ENCODE assay signal across 16 cellular contexts in genomic region chr1:188137221-188137620, GRCh38.
DNase-seq lines count a peak whose midpoint lies in the region; ATAC-seq, FAIRE-seq and TF ChIP-seq lines count a peak whose summit lies in the region.
"Had no signal": no experiment of that assay in that cellular context is flagged by ENCODE, and none has a peak within 500 bp of the region (broad histone marks: within the 10 kb centered on the region; RNA-seq: fewer than 3 reads in every experiment).

No MANE protein-coding gene starts in this region.

- H3K4me1 ChIP-seq in HepG2 (ENCODE audit: insufficient read depth, low read length): no peaks in the 10 kb centered on the region
- no peaks in the 10 kb centered on the region for H3K4me1 ChIP-seq in right lobe of liver
- no peaks in the 10 kb centered on the region for H3K4me1 ChIP-seq in K562 (replicated peaks in 1 of 2; ENCODE audit: control insufficient read depth in 2 of 2, insufficient read depth in 2 of 2, low read length in 2 of 2)
- H3K4me1 ChIP-seq: BLaER1 treated with 17β-estradiol and CSF1 and Interleukin-3, amounts not matched to agents 10 nM and 100 nM had no signal

- H2AFZ ChIP-seq in HepG2 (ENCODE audit: low read length) (no peak overlapping the region), K562 (ENCODE audit: low read depth, low read length) (no peak overlapping the region)
- H2AFZ ChIP-seq: GM23338 had no signal

- no peak overlapping the region for H3K27ac ChIP-seq in HepG2 (ENCODE audit: extremely low read length, insufficient read depth, low read length)
- no peak overlapping the region for H3K27ac ChIP-seq in right lobe of liver
- no peak overlapping the region for H3K27ac ChIP-seq in K562 (ENCODE audit: extremely low read depth, low read depth, low read length)
- H3K27ac ChIP-seq: 22Rv1; BLaER1 treated with 17β-estradiol and CSF1 and Interleukin-3, amounts not matched to agents 10 nM and 100 nM had no signal

- H3K4me3 Mint-ChIP-seq in WTC11: no peak overlapping the region
- H3K4me3 Mint-ChIP-seq: B cell; CD8-positive, alpha-beta T cell; GM23338 had no signal

- no peak overlapping the region for H3K4me3 ChIP-seq in HepG2 (replicated peaks in 1 of 3; ENCODE audit: insufficient read depth in 1 of 3, low read depth in 2 of 3, low read length in 3 of 3)
- H3K4me3 ChIP-seq in right lobe of liver: no peak overlapping the region
- H3K4me3 ChIP-seq in K562: no peak overlapping the region
- no peak overlapping the region for H3K4me3 ChIP-seq in lower leg skin (ENCODE audit: low read depth, poor library complexity, severe bottlenecking)
- H3K4me3 ChIP-seq: BLaER1 treated with 17β-estradiol and CSF1 and Interleukin-3, amounts not matched to agents 10 nM and 100 nM; GM23338 had no signal

- intact Hi-C loops in HepG2 (cut with micrococcal nuclease; ENCODE audit: unreplicated experiment): no loop called here
- intact Hi-C loops in right lobe of liver (cut with DNase I): no loop called here
- intact Hi-C loops in K562 (cut with micrococcal nuclease): no loop called here
- intact Hi-C loops in lower leg skin (cut with DNase I; ENCODE audit: low total_unique reads): no loop called here

- FAIRE-seq in HepG2 (lab: Jason Lieb, UNC) (no peak), K562 (lab: Jason Lieb, UNC) (no peak), frontal cortex (lab: Jason Lieb, UNC) (peak; percentile 54)
- FAIRE-seq: G401.6, GM12891, H54 had no signal

- POLR2A ChIA-PET in HepG2 (lab: Yijun Ruan, JAX): no interaction called here
- POLR2A ChIA-PET in K562 (lab: Yijun Ruan, JAX): no interaction called here
- POLR2A ChIA-PET in WTC11 (lab: Charles Lee): no interaction called here

- H3K36me3 ChIP-seq in HepG2 (replicated peaks in 1 of 2; ENCODE audit: control insufficient read depth in 1 of 2, insufficient read depth in 2 of 2, low read length in 2 of 2) (no peaks in the 10 kb centered on the region), right lobe of liver (no peaks in the 10 kb centered on the region), K562 (ENCODE audit: control insufficient read depth, insufficient read depth, low read length) (no peaks in the 10 kb centered on the region)
- H3K36me3 ChIP-seq: BLaER1 treated with 17β-estradiol and CSF1 and Interleukin-3, amounts not matched to agents 10 nM and 100 nM had no signal

- no peaks in the 10 kb centered on the region for H3K79me2 ChIP-seq in HepG2 (ENCODE audit: insufficient read depth, low read length)
- no peaks in the 10 kb centered on the region for H3K79me2 ChIP-seq in K562 (ENCODE audit: control insufficient read depth, insufficient read depth, low read length)

- H3K27me3 Mint-ChIP-seq in WTC11 (ENCODE audit: low read depth): no peaks in the 10 kb centered on the region
- H3K27me3 Mint-ChIP-seq: B cell had no signal

- BruUV-seq in HepG2 (replicated peaks; lab: Mats Ljungman, UMichigan): no TSS peak
- BruUV-seq in K562 (replicated peaks; lab: Mats Ljungman, UMichigan): no TSS peak

- H3K9me3 ChIP-seq in HepG2 (ENCODE audit: low read length) (no peaks in the 10 kb centered on the region), right lobe of liver (no peaks in the 10 kb centered on the region), K562 (replicated peaks; ENCODE audit: control insufficient read depth, insufficient read depth, low read depth, low read length) (no peaks in the 10 kb centered on the region; the same call in 1 of the 2 replicates)

- H4K20me1 ChIP-seq in HepG2 (ENCODE audit: insufficient read depth, low read length) (no peaks in the 10 kb centered on the region), K562 (replicated peaks; ENCODE audit: control insufficient read depth, insufficient read depth, low read length) (no peaks in the 10 kb centered on the region)
- H4K20me1 ChIP-seq: BLaER1 treated with 17β-estradiol and CSF1 and Interleukin-3, amounts not matched to agents 10 nM and 100 nM had no signal

- no peak overlapping the region for H3K27ac Mint-ChIP-seq in WTC11
- H3K27ac Mint-ChIP-seq: B cell; CD8-positive, alpha-beta T cell; GM23338 had no signal

- DNase-seq in HepG2 (ENCODE audit: low spot score) (no peak), right lobe of liver (no peak), K562 (ENCODE audit: extremely low read depth in 1 of 4, low spot score in 3 of 4) (no peak), frontal cortex (ENCODE audit: low spot score in 2 of 2) (no peak), WTC11 (ENCODE audit: low spot score) (no peak), LoVo (ENCODE audit: low spot score) (no peak), lower leg skin (ENCODE audit: low spot score in 2 of 2) (no peak)
- DNase-seq: CD8-positive, alpha-beta T cell; HCEC 1CT had no signal

- H3K9me1 ChIP-seq in K562 (ENCODE audit: control insufficient read depth, insufficient read depth, low read length): no peaks in the 10 kb centered on the region

- H3K9ac ChIP-seq in HepG2 (ENCODE audit: insufficient read depth, low read depth, low read length) (no peak overlapping the region), K562 (ENCODE audit: insufficient read depth in 1 of 2, low read depth in 2 of 2, low read length in 2 of 2) (no peak overlapping the region)
- H3K9ac ChIP-seq: BLaER1 treated with 17β-estradiol and CSF1 and Interleukin-3, amounts not matched to agents 10 nM and 100 nM had no signal

- H3K4me1 Mint-ChIP-seq in WTC11: no peaks in the 10 kb centered on the region
- H3K4me1 Mint-ChIP-seq: B cell, GM23338 had no signal

- H3K27me3 ChIP-seq in HepG2 (ENCODE audit: control insufficient read depth in 1 of 2, insufficient read depth in 2 of 2, low read length in 2 of 2) (no peaks in the 10 kb centered on the region), right lobe of liver (no peaks in the 10 kb centered on the region), K562 (ENCODE audit: control insufficient read depth in 2 of 2, insufficient read depth in 2 of 2, low read length in 2 of 2) (no peaks in the 10 kb centered on the region)
- H3K27me3 ChIP-seq: BLaER1 treated with 17β-estradiol and CSF1 and Interleukin-3, amounts not matched to agents 10 nM and 100 nM had no signal

- no peaks in the 10 kb centered on the region for H3K36me3 Mint-ChIP-seq in WTC11
- H3K36me3 Mint-ChIP-seq: CD8-positive, alpha-beta T cell had no signal

- no peak for TF ChIP-seq POLR2A in HepG2 (IDR thresholded peaks at IDR 0.05; ENCODE audit: insufficient read depth in 1 of 2, low read depth in 2 of 2, low read length in 2 of 2)
- no peak for TF ChIP-seq POLR2A in right lobe of liver (IDR thresholded peaks at IDR 0.05)
- TF ChIP-seq POLR2A in K562 (conservative IDR thresholded peaks at IDR 0.05): no peak
- TF ChIP-seq POLR2A in lower leg skin (IDR thresholded peaks at IDR 0.05): no peak

- TF ChIP-seq CTCF in HepG2 (CRISPR knock-in tag; IDR thresholded peaks at IDR 0.05) (no peak), right lobe of liver (IDR thresholded peaks at IDR 0.05) (no peak), K562 (IDR thresholded peaks at IDR 0.05 in 2 of 3, conservative IDR thresholded peaks at IDR 0.05 in 1 of 3; ENCODE audit: insufficient read depth in 2 of 3, low read depth in 1 of 3, low read length in 3 of 3) (no peak), WTC11 (IDR thresholded peaks at IDR 0.05) (no peak), lower leg skin (IDR thresholded peaks at IDR 0.05) (no peak)

- TF ChIP-seq RAD21 in HepG2 (CRISPR knock-in tag; IDR thresholded peaks at IDR 0.05) (no peak), K562 (CRISPR knock-in tag; conservative IDR thresholded peaks at IDR 0.05 in 1 of 2, IDR thresholded peaks at IDR 0.05 in 1 of 2) (no peak)

- in situ Hi-C loops in HepG2 (cut with HindIII; ENCODE audit: extremely low pct_ligation_motif_present, low pct_unique_long_range_greater_than_20kb) (no loop called here), K562 (cut with MboI) (no loop called here)

- CTCF ChIA-PET in HepG2 (lab: Yijun Ruan, JAX; ENCODE audit: low intra/inter-chr PET ratio, low total read pairs) (no interaction called here), K562 (lab: Yijun Ruan, JAX; ENCODE audit: low intra/inter-chr PET ratio) (interaction anchor here (0.6 kb wide), 1 partner anchor 1334 kb away, joined by 6 read pairs; no protein-coding TSS in a partner anchor), WTC11 (lab: Charles Lee) (no interaction called here)

- H3K9me3 Mint-ChIP-seq in WTC11: peaks cover 21% of the 10 kb centered on the region
- H3K9me3 Mint-ChIP-seq: GM23338 had no signal

- 0% methylated on average over 2 of the region's 2 CpGs for WGBS in HepG2 (ENCODE audit: low lambda C conversion rate)
- WGBS in right lobe of liver (ENCODE audit: insufficient coverage, low coverage, low lambda C conversion rate, missing lambda C conversion rate): 36% methylated on average over 2 of the region's 2 CpGs
- WGBS in K562 (ENCODE audit: insufficient coverage, low coverage, missing lambda C conversion rate): 5% methylated on average over 2 of the region's 2 CpGs
- 82% methylated on average over 2 of the region's 2 CpGs for WGBS in lower leg skin, 2 donors

- no peak for ATAC-seq in HepG2
- ATAC-seq in right lobe of liver: no peak
- ATAC-seq in K562: no peak
- ATAC-seq in WTC11: no peak
- ATAC-seq: CD8-positive, alpha-beta T cell; GM23338 had no signal

- no peak overlapping the region for H3K4me2 ChIP-seq in HepG2 (ENCODE audit: low read depth, low read length)
- H3K4me2 ChIP-seq in K562 (ENCODE audit: insufficient read depth, low read length): no peak overlapping the region
- H3K4me2 ChIP-seq: BLaER1 treated with 17β-estradiol and CSF1 and Interleukin-3, amounts not matched to agents 10 nM and 100 nM; GM23338 had no signal

- TF ChIP-seq EP300 in HepG2 (IDR thresholded peaks at IDR 0.05; ENCODE audit: low read depth in 2 of 2, low read length in 2 of 2) (no peak), HepG2 (CRISPR knock-in tag; IDR thresholded peaks at IDR 0.05; ENCODE audit: borderline replicate concordance) (no peak), K562 (IDR thresholded peaks at IDR 0.05; ENCODE audit: low read length) (no peak)

TF ChIP-seq in HepG2, 621 proteins besides CTCF, POLR2A, EP300 and RAD21 (continues in another document):
- TF ChIP-seq MAFF (IDR thresholded peaks at IDR 0.05; ENCODE audit: low read depth, low read length) (peak; percentile 32; the same call in 1 of the 2 replicates), ASH2L (IDR thresholded peaks at IDR 0.05; ENCODE audit: insufficient read length, low read depth, low read length) (no peak), ZNF337 (CRISPR knock-in tag; IDR thresholded peaks at IDR 0.05; ENCODE audit: borderline replicate concordance, low read depth) (no peak)

TF ChIP-seq in K562, 482 proteins besides CTCF, POLR2A, EP300 and RAD21 (continues in another document):
- TF ChIP-seq POLR2H (tag; IDR thresholded peaks at IDR 0.05; ENCODE audit: low read depth) (no peak), GTF2A2 (tag; IDR thresholded peaks at IDR 0.05) (no peak), PTBP1 (IDR thresholded peaks at IDR 0.05; ENCODE audit: low read depth, low read length) (no peak), MTA2 (IDR thresholded peaks at IDR 0.05; ENCODE audit: low read depth) (no peak), U2AF2 (optimal IDR thresholded peaks at IDR 0.05; ENCODE audit: low read depth, low read length) (no peak)

Comparison
In these comparisons a context has a peak if more than half of its experiments do, and no peak if none do; other contexts are left out.
1. Of the 241 proteins assayed by ChIP-seq in both HepG2 and K562: peak only in HepG2: MAFK; only in K562: none; in both: MAFF; in neither: 239.